Comparison of ENCODE assay signal across 1 cellular context in the genomic region with DNA sequence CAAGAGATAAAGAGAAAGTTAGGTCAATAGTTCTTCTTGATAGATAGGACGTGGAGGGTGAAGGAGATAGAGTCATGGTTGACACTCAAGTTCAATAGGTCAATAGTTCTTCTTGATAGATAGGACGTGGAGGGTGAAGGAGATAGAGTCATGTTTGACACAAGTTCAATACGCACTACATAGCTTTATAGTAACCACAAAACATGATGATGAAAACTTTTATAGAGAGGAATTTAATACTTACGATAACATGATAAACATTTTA.
TF ChIP-seq lines count a peak whose summit lies in the region.

No MANE protein-coding gene starts in this region.

TF ChIP-seq in K562, 482 proteins besides CTCF, POLR2A, EP300 and RAD21 (continued from another document):
- TF ChIP-seq, protein P1, sequence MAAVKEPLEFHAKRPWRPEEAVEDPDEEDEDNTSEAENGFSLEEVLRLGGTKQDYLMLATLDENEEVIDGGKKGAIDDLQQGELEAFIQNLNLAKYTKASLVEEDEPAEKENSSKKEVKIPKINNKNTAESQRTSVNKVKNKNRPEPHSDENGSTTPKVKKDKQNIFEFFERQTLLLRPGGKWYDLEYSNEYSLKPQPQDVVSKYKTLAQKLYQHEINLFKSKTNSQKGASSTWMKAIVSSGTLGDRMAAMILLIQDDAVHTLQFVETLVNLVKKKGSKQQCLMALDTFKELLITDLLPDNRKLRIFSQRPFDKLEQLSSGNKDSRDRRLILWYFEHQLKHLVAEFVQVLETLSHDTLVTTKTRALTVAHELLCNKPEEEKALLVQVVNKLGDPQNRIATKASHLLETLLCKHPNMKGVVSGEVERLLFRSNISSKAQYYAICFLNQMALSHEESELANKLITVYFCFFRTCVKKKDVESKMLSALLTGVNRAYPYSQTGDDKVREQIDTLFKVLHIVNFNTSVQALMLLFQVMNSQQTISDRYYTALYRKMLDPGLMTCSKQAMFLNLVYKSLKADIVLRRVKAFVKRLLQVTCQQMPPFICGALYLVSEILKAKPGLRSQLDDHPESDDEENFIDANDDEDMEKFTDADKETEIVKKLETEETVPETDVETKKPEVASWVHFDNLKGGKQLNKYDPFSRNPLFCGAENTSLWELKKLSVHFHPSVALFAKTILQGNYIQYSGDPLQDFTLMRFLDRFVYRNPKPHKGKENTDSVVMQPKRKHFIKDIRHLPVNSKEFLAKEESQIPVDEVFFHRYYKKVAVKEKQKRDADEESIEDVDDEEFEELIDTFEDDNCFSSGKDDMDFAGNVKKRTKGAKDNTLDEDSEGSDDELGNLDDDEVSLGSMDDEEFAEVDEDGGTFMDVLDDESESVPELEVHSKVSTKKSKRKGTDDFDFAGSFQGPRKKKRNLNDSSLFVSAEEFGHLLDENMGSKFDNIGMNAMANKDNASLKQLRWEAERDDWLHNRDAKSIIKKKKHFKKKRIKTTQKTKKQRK (IDR thresholded peaks at IDR 0.05; ENCODE audit: borderline replicate concordance, low read depth, low read length): no peak
- TF ChIP-seq HDAC1 (IDR thresholded peaks at IDR 0.05) (peak in 1 of 2 experiments; percentile 8; a peak in 1 of 4 replicates), MTA1 (IDR thresholded peaks at IDR 0.05; ENCODE audit: borderline replicate concordance) (0 out of 2 replicates have a peak, but pooled peaks have one; percentile 17), HDAC2 (IDR thresholded peaks at IDR 0.05) (0 out of 2 replicates have a peak, but pooled peaks have one; percentile 50), CCNT2 (IDR thresholded peaks at IDR 0.05; ENCODE audit: borderline replicate concordance, extremely low read depth, insufficient read length, low read depth, low read length) (peak; percentile 23), NBN (IDR thresholded peaks at IDR 0.05; ENCODE audit: low read depth) (0 out of 2 replicates have a peak, but pooled peaks have one; percentile 10), NR2C1 (IDR thresholded peaks at IDR 0.05) (0 out of 2 replicates have a peak, but pooled peaks have one; percentile 23), NR2C1 (tag; IDR thresholded peaks at IDR 0.05) (no peak), TEAD2 (tag; IDR thresholded peaks at IDR 0.05) (no peak), SMAD4 (CRISPR knock-in tag; conservative IDR thresholded peaks at IDR 0.05) (no peak), ELF2 (CRISPR knock-in tag; IDR thresholded peaks at IDR 0.05) (no peak; the same call in 1 of the 2 replicates), TEAD4 (IDR thresholded peaks at IDR 0.05; ENCODE audit: low read length) (no peak), TEAD4 (CRISPR knock-in tag; IDR thresholded peaks at IDR 0.05; ENCODE audit: borderline replicate concordance) (no peak), ESRRA (IDR thresholded peaks at IDR 0.05; ENCODE audit: borderline replicate concordance, low read depth) (peak; percentile 59; the same call in 1 of the 2 replicates), RBFOX2 (IDR thresholded peaks at IDR 0.05; ENCODE audit: low read depth, low read length) (peak; percentile 40), CBFA2T3 (IDR thresholded peaks at IDR 0.05) (peak; percentile 47), ZNF766 (CRISPR knock-in tag; conservative IDR thresholded peaks at IDR 0.05) (0 out of 2 replicates have a peak, but pooled peaks have one; percentile 23), RCOR1 (IDR thresholded peaks at IDR 0.05; ENCODE audit: borderline replicate concordance in 1 of 2, low read depth in 2 of 2, low read length in 2 of 2) (0 out of 4 replicates have a peak, but pooled peaks of 1 of the 2 experiments have one; percentile 10), ARID1B (IDR thresholded peaks at IDR 0.05) (peak; percentile 65), ELF1 (tag; IDR thresholded peaks at IDR 0.05) (no peak), MEF2A (IDR thresholded peaks at IDR 0.05; ENCODE audit: control insufficient read depth, low read depth, low read length) (no peak)
- TF ChIP-seq, protein P2, sequence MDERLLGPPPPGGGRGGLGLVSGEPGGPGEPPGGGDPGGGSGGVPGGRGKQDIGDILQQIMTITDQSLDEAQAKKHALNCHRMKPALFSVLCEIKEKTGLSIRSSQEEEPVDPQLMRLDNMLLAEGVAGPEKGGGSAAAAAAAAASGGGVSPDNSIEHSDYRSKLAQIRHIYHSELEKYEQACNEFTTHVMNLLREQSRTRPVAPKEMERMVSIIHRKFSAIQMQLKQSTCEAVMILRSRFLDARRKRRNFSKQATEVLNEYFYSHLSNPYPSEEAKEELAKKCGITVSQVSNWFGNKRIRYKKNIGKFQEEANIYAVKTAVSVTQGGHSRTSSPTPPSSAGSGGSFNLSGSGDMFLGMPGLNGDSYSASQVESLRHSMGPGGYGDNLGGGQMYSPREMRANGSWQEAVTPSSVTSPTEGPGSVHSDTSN (CRISPR knock-in tag; IDR thresholded peaks at IDR 0.05; ENCODE audit: low read depth): no peak
- TF ChIP-seq, protein P2 (tag; conservative IDR thresholded peaks at IDR 0.05; ENCODE audit: low read depth): 0 out of 2 replicates have a peak, but pooled peaks have one; percentile 47
- TF ChIP-seq, protein P3, sequence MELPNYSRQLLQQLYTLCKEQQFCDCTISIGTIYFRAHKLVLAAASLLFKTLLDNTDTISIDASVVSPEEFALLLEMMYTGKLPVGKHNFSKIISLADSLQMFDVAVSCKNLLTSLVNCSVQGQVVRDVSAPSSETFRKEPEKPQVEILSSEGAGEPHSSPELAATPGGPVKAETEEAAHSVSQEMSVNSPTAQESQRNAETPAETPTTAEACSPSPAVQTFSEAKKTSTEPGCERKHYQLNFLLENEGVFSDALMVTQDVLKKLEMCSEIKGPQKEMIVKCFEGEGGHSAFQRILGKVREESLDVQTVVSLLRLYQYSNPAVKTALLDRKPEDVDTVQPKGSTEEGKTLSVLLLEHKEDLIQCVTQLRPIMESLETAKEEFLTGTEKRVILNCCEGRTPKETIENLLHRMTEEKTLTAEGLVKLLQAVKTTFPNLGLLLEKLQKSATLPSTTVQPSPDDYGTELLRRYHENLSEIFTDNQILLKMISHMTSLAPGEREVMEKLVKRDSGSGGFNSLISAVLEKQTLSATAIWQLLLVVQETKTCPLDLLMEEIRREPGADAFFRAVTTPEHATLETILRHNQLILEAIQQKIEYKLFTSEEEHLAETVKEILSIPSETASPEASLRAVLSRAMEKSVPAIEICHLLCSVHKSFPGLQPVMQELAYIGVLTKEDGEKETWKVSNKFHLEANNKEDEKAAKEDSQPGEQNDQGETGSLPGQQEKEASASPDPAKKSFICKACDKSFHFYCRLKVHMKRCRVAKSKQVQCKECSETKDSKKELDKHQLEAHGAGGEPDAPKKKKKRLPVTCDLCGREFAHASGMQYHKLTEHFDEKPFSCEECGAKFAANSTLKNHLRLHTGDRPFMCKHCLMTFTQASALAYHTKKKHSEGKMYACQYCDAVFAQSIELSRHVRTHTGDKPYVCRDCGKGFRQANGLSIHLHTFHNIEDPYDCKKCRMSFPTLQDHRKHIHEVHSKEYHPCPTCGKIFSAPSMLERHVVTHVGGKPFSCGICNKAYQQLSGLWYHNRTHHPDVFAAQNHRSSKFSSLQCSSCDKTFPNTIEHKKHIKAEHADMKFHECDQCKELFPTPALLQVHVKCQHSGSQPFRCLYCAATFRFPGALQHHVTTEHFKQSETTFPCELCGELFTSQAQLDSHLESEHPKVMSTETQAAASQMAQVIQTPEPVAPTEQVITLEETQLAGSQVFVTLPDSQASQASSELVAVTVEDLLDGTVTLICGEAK (IDR thresholded peaks at IDR 0.05): no peak
- TF ChIP-seq, protein P3 (CRISPR knock-in tag; IDR thresholded peaks at IDR 0.05): no peak
TF ChIP-seq in K562: peak in this region for 14.
